1 cellular context compared by ENCODE assay signal in the genomic region with DNA sequence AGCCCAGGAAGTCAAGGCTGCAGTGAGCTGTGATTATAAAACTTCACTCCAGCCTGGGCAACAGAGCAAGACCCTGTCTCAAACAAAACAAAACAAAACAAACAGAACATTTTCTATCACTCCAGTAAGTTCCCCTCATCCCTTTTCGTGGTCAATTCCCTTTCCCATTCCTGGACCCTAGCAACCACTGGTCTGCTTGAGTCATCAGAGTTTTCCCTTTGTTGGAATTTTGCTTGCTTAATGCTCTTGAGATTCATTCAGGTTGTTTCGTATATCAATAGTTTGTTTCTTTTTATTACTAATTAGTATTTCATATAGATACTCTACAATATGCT.
TF ChIP-seq lines count a peak whose summit lies in the region.

No MANE protein-coding gene starts in this region.

TF ChIP-seq in neural cell, 6 proteins besides CTCF, POLR2A, EP300 and RAD21:
- TF ChIP-seq SMC3 (conservative IDR thresholded peaks at IDR 0.05; ENCODE audit: poor library complexity) (no peak), EZH2 (IDR thresholded peaks at IDR 0.05; ENCODE audit: borderline replicate concordance, insufficient read depth, low read length, poor library complexity, severe bottlenecking) (no peak), MXI1 (conservative IDR thresholded peaks at IDR 0.05; ENCODE audit: poor library complexity, severe bottlenecking) (no peak), POLR2AphosphoS5 (IDR thresholded peaks at IDR 0.05) (no peak), TAF1 (IDR thresholded peaks at IDR 0.05; ENCODE audit: low read depth) (no peak)
- TF ChIP-seq, protein P1, sequence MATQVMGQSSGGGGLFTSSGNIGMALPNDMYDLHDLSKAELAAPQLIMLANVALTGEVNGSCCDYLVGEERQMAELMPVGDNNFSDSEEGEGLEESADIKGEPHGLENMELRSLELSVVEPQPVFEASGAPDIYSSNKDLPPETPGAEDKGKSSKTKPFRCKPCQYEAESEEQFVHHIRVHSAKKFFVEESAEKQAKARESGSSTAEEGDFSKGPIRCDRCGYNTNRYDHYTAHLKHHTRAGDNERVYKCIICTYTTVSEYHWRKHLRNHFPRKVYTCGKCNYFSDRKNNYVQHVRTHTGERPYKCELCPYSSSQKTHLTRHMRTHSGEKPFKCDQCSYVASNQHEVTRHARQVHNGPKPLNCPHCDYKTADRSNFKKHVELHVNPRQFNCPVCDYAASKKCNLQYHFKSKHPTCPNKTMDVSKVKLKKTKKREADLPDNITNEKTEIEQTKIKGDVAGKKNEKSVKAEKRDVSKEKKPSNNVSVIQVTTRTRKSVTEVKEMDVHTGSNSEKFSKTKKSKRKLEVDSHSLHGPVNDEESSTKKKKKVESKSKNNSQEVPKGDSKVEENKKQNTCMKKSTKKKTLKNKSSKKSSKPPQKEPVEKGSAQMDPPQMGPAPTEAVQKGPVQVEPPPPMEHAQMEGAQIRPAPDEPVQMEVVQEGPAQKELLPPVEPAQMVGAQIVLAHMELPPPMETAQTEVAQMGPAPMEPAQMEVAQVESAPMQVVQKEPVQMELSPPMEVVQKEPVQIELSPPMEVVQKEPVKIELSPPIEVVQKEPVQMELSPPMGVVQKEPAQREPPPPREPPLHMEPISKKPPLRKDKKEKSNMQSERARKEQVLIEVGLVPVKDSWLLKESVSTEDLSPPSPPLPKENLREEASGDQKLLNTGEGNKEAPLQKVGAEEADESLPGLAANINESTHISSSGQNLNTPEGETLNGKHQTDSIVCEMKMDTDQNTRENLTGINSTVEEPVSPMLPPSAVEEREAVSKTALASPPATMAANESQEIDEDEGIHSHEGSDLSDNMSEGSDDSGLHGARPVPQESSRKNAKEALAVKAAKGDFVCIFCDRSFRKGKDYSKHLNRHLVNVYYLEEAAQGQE (IDR thresholded peaks at IDR 0.05; ENCODE audit: borderline replicate concordance), result no peak
